Comparison of ENCODE assay signal across 23 cellular contexts in the genomic region with DNA sequence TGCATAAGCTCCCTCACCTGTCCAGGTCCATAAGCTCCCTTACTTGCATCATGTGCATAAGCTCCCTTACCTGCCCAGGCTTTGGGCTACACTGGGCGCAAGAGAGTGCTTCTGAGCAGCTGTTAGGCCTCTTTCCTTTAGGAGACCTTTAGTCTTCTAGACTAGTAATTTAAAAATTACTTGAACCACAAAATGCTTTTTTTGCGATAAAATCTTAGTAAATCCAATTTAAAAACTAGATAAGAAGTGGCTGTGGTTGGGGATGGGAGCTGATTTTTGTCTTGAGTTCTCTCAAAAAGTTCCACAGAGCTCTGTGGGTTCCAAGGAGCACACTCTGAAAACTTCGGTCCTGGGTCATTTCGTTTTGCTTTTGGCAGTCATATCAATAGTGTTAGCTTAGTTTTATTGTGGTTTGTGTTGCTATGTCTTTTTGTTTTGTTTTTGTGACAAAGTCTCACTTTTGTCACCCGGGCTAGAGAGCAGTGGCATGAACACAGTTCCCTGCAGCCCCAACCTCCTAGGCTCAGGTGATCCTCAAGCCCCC. TPM values are rescaled to one million over a fixed set of nuclear protein-coding genes. Genes with fewer than 3 reads are reported as not detected.
"Had no signal": no experiment of that assay in that cellular context is flagged by ENCODE, and none has a peak within 500 bp of the region (broad histone marks: within the 10 kb centered on the region; RNA-seq: fewer than 3 reads in every experiment).

No MANE protein-coding gene starts in this region.

- H3K27me3 ChIP-seq: ovary, right atrium auricular region, testis, vagina had no signal

- H3K4me3 ChIP-seq: esophagus squamous epithelium, mucosa of descending colon, ovary, right atrium auricular region, sigmoid colon, skin epidermis, testis, tibial nerve, upper lobe of right lung, vagina had no signal

- ATAC-seq: effector memory CD8-positive, alpha-beta T cell; mucosa of descending colon; naive thymus-derived CD8-positive, alpha-beta T cell; stimulated activated naive B cell treated with anti-CD40 and anti-IgM and Interleukin-4, amounts not matched to agents 10 μg/mL and 1 μg/mL and 100 μg/mL, for 72 hours; stimulated activated naive CD8-positive, alpha-beta T cell treated with anti-CD3 and anti-CD28 coated beads, Interleukin-15, amount 100 ng/mL, for 72 hours; upper lobe of right lung had no signal

- H3K4me1 ChIP-seq: right atrium auricular region, testis, tibial nerve, upper lobe of right lung, vagina had no signal

- H3K36me3 ChIP-seq: ovary, right atrium auricular region, sigmoid colon, tibial nerve, upper lobe of right lung, vagina had no signal

- H3K9me3 ChIP-seq: esophagus squamous epithelium, mucosa of descending colon, ovary, right atrium auricular region, sigmoid colon, testis, tibial nerve, upper lobe of right lung, vagina had no signal

- FAIRE-seq: islet of Langerhans had no signal

- H3K27ac ChIP-seq: epithelial cell of prostate, esophagus squamous epithelium, ovary, right atrium auricular region, sigmoid colon, skin epidermis, testis, tibial nerve, upper lobe of right lung, vagina had no signal

- DNase-seq: effector memory CD8-positive, alpha-beta T cell; esophagus squamous epithelium; foreskin melanocyte; head of caudate nucleus; hippocampal formation; kidney glomerular epithelial cell; mammary epithelial cell; mucosa of descending colon; naive thymus-derived CD8-positive, alpha-beta T cell; ovary; sigmoid colon; stimulated activated CD4-positive, alpha-beta T cell treated with anti-CD3 and anti-CD28 coated beads, Interleukin-2, amount 100 ng/mL, for 24 hours; stimulated activated CD4-positive, alpha-beta T cell treated with anti-CD3 and anti-CD28 coated beads, Interleukin-4, amount 100 ng/mL, for 4 hours; stimulated activated naive B cell treated with anti-CD40 and anti-IgM and Interleukin-4, amounts not matched to agents 10 μg/mL and 1 μg/mL and 100 μg/mL, for 72 hours; stimulated activated naive CD8-positive, alpha-beta T cell treated with anti-CD3 and anti-CD28 coated beads, Interleukin-15, amount 100 ng/mL, for 72 hours; testis; upper lobe of right lung had no signal

RNA-seq across cellular contexts. Expression of a gene that starts 6.7 kb away (rescaled TPM):
- total RNA-seq: naive thymus-derived CD8-positive, alpha-beta T cell had no signal
